In the genomic region with DNA sequence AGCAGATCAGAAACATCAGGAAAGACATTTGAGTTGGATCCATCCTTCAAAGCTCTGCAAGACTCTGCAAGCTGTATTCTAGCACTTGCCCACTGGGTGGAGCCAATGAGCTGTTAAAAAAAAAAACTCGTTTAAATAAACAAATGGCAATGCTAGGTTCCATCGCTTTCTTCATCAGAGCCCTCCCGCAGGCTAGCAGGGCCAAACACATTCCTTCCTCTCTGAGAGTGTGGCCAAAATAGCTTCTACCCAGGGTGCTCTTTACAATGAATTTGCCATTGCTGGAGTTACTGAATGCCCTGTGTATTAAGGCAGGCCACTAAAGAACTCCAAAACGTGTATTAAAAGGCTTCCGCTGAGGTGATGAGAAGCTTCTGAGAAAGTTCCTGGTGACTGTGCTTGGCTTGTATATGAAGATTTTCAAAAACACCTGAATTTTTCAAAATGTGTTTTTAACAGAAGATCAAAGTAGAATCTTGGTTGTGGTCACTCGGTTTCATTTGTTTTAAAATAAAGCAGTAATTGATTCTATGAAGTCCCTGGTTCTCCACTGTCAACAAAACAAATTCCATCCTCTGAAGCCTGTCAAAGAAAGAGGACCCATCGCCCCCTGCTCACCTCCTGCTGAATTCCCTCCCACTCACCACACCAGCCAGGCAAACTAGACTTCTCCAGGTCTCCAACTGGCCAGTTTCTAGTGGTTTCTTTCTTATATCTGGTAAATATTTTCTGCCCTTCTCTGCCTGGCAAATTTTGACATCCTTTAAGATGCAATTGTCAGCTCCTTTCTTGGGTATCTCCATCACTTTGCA, we compare ENCODE assay signal across 8 cellular contexts. TPM values are rescaled to one million over a fixed set of nuclear protein-coding genes. Genes with fewer than 3 reads are reported as not detected.
DNase-seq lines count a peak whose midpoint lies in the region; ATAC-seq, FAIRE-seq and TF ChIP-seq lines count a peak whose summit lies in the region.

No MANE protein-coding gene starts in this region.

- H3K4me3 ChIP-seq in WERI-Rb-1 (ENCODE audit: low read depth, low read length) = no peak overlapping the region

- DNase-seq in AG08395 (ENCODE audit: low spot score) (peak; percentile 82), GM18507 (ENCODE audit: extremely low spot score, insufficient read length, low read depth) (peak; percentile 46), NCI-H2107 treated with DMSO at 0.1 percent for 48 hours (lab: John Stamatoyannopoulos, UW; ENCODE audit: unreplicated experiment) (peak; percentile 29), WERI-Rb-1 (peak; percentile 36), cerebellum (ENCODE audit: low spot score) (peak; percentile 81), kidney glomerular epithelial cell (lab: John Stamatoyannopoulos, UW) (peak; percentile 72)
- peak; percentile 18 for DNase-seq in stimulated activated CD4-positive, alpha-beta T cell treated with anti-CD3 and anti-CD28 coated beads, Interleukin-4, amount 100 ng/mL, for 48 hours (ENCODE audit: low read depth in 2 of 2)

- H3K9me3 ChIP-seq in WERI-Rb-1 (ENCODE audit: severe bottlenecking) = no peaks in the 10 kb centered on the region

- peak; percentile 95 for FAIRE-seq in GM18507 (lab: Jason Lieb, UNC)

- ATAC-seq in HG03039 (IDR thresholded peaks at IDR 0.05; ENCODE audit: unreplicated experiment) = peak; percentile 56

- H3K27me3 ChIP-seq in WERI-Rb-1 (ENCODE audit: insufficient read depth, low read depth, severe bottlenecking) = no peaks in the 10 kb centered on the region

- peak; percentile 65 for TF ChIP-seq CTCF in WERI-Rb-1 (IDR thresholded peaks at IDR 0.05; ENCODE audit: low read depth, low read length)

- H3K27ac ChIP-seq in WERI-Rb-1 = no peak overlapping the region

- no peaks in the 10 kb centered on the region for H3K36me3 ChIP-seq in WERI-Rb-1

RNA-seq across cellular contexts. Expression of a gene that starts 36.5 kb away (rescaled TPM):
- total RNA-seq in cerebellum = 0.73 TPM

Comparison
In these comparisons a context has a peak if more than half of its experiments do, and no peak if none do; other contexts are left out.
1. DNase-seq: peak in every context shown above with its lines; median percentile 82 in AG08395; 81 in cerebellum; 72 in kidney glomerular epithelial cell; 46 in GM18507; 36 in WERI-Rb-1; 29 in NCI-H2107 treated with DMSO at 0.1 percent for 48 hours; 18 in stimulated activated CD4-positive, alpha-beta T cell treated with anti-CD3 and anti-CD28 coated beads, Interleukin-4, amount 100 ng/mL, for 48 hours.